9 cellular contexts compared by ENCODE assay signal in genomic region chr3:46145147-46145546, GRCh38.
"Had no signal": no experiment of that assay in that cellular context is flagged by ENCODE, and none has a peak within 500 bp of the region (broad histone marks: within the 10 kb centered on the region; RNA-seq: fewer than 3 reads in every experiment).

No MANE protein-coding gene starts in this region.

- FAIRE-seq: HepG2, HTR-8/SVneo, K562 had no signal

- H3K27ac ChIP-seq: HL-60, KMS-11 had no signal

- H3K27ac Mint-ChIP-seq: IgD-negative memory B cell had no signal

- ATAC-seq: HepG2, K562 had no signal

- H3K4me3 ChIP-seq: K562 had no signal

- H3K4me3 Mint-ChIP-seq: IgD-negative memory B cell had no signal

- H3K9ac ChIP-seq: KMS-11 had no signal

- DNase-seq: IMR-90, KBM-7, KG1 had no signal
